8 cellular contexts compared by ENCODE assay signal in genomic region chrX:154374361-154375155, GRCh38. TPM values are rescaled to one million over a fixed set of nuclear protein-coding genes. Genes with fewer than 3 reads are reported as not detected.
DNase-seq lines count a peak whose midpoint lies in the region; ATAC-seq and TF ChIP-seq lines count a peak whose summit lies in the region.

A gene with protein sequence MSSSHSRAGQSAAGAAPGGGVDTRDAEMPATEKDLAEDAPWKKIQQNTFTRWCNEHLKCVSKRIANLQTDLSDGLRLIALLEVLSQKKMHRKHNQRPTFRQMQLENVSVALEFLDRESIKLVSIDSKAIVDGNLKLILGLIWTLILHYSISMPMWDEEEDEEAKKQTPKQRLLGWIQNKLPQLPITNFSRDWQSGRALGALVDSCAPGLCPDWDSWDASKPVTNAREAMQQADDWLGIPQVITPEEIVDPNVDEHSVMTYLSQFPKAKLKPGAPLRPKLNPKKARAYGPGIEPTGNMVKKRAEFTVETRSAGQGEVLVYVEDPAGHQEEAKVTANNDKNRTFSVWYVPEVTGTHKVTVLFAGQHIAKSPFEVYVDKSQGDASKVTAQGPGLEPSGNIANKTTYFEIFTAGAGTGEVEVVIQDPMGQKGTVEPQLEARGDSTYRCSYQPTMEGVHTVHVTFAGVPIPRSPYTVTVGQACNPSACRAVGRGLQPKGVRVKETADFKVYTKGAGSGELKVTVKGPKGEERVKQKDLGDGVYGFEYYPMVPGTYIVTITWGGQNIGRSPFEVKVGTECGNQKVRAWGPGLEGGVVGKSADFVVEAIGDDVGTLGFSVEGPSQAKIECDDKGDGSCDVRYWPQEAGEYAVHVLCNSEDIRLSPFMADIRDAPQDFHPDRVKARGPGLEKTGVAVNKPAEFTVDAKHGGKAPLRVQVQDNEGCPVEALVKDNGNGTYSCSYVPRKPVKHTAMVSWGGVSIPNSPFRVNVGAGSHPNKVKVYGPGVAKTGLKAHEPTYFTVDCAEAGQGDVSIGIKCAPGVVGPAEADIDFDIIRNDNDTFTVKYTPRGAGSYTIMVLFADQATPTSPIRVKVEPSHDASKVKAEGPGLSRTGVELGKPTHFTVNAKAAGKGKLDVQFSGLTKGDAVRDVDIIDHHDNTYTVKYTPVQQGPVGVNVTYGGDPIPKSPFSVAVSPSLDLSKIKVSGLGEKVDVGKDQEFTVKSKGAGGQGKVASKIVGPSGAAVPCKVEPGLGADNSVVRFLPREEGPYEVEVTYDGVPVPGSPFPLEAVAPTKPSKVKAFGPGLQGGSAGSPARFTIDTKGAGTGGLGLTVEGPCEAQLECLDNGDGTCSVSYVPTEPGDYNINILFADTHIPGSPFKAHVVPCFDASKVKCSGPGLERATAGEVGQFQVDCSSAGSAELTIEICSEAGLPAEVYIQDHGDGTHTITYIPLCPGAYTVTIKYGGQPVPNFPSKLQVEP (N-terminal part only) (minus strand): TSS chrX:154374634. CDS start chrX:154371245, 3,389 bp downstream.

- DNase-seq in activated CD4-positive, alpha-beta T cell treated with anti-CD3 and anti-CD28 coated beads for 36 hours: peak; percentile 46
- DNase-seq in activated CD4-positive, alpha-beta T cell treated with anti-CD3 and anti-CD28 coated beads, Interleukin-2, amount 50 U/mL, for 4 hours: no peak
- DNase-seq in PC-3 (peak; percentile 48), dorsolateral prefrontal cortex (peak in 1 of 10 donors; percentile 35), memory B cell (ENCODE audit: low spot score in 2 of 2) (no peak), testis (peak; percentile 24)

- H2AFZ ChIP-seq in PC-3 (ENCODE audit: low read length): peak within 1 kb of the TSS; percentile 74

- H3F3A ChIP-seq in PC-3 (ENCODE audit: low read length, unreplicated experiment): no peaks in the 10 kb centered on the region

- H3K4me3 ChIP-seq in PC-3 (ENCODE audit: low read length): peak within 1 kb of the TSS; percentile 64
- H3K4me3 ChIP-seq in dorsolateral prefrontal cortex: peak within 1 kb of the TSS in 58 of 59 donors; percentile 4 to 64 (median 44)
- H3K4me3 ChIP-seq in testis: peak within 1 kb of the TSS; percentile 40 to 45

- no peaks in the 10 kb centered on the region for H3K36me3 ChIP-seq in PC-3 (ENCODE audit: low read depth, low read length)
- no peaks in the 10 kb centered on the region for H3K36me3 ChIP-seq in testis (ENCODE audit: low read depth, missing control alignments)

- H3K9me3 ChIP-seq in PC-3 (ENCODE audit: low read length) (no peaks in the 10 kb centered on the region), testis (no peaks in the 10 kb centered on the region)

- POLR2A ChIA-PET in activated CD4-positive, alpha-beta T cell treated with anti-CD3 and anti-CD28 coated beads for 36 hours (lab: Charles Lee): no interaction called here
- POLR2A ChIA-PET in PC-3 (lab: Charles Lee; ENCODE audit: unreplicated experiment): interaction anchor here (1.5 kb wide), 1 partner anchor 37 kb away, joined by 3 read pairs; no protein-coding TSS in a partner anchor

- CTCF ChIA-PET in activated CD4-positive, alpha-beta T cell treated with anti-CD3 and anti-CD28 coated beads for 36 hours (lab: Charles Lee): interaction anchor here (0.7 to 1.3 kb wide), 3 partner anchors 7 to 37 kb away, joined by 3 to 4 read pairs (median 3); partner anchors contain the start of gene TAFAZZIN
- CTCF ChIA-PET in PC-3 (lab: Charles Lee): interaction anchor here (0.5 kb wide), 2 partner anchors 35 to 406 kb away, joined by 3 to 5 read pairs; no protein-coding TSS in a partner anchor

- H3K4me2 ChIP-seq in PC-3 (ENCODE audit: low read length): peak within 1 kb of the TSS; percentile 85

- intact Hi-C loops in activated CD4-positive, alpha-beta T cell treated with anti-CD3 and anti-CD28 coated beads for 36 hours (cut with DNase I, micrococcal nuclease): loop anchor here (5.0 to 10.0 kb wide), 5 partner anchors 47 to 650 kb away; partner anchors contain the start of genes ABCD1 (in 1 of the 2), ARHGAP4 (in 1 of the 2), BCAP31 (in 1 of the 2) and HCFC1 (in 1 of the 2)
- intact Hi-C loops in PC-3 (cut with micrococcal nuclease) (loop anchor here (10.0 kb wide), 1 partner anchor 400 kb away; the partner anchor contains the start of genes HCFC1 and TMEM187), dorsolateral prefrontal cortex (cut with DNase I) (loop anchor here (5.0 to 10.0 kb wide), 3 partner anchors 158 to 280 kb away; partner anchors contain the start of gene MECP2 (in 1 of the 2)), testis (cut with DNase I; ENCODE audit: low total_unique reads) (no loop called here)

- H3K9ac ChIP-seq in PC-3 (ENCODE audit: low read length): peak within 1 kb of the TSS; percentile 3; the same call in 1 of the 2 replicates

- H3K27ac ChIP-seq in PC-3 (ENCODE audit: low read length) (no peak within 1 kb of the TSS), dorsolateral prefrontal cortex (peak within 1 kb of the TSS in 36 of 59 donors; percentile 14 to 80 (median 58)), testis (peak within 1 kb of the TSS; percentile 74 to 80)

- H3K4me1 ChIP-seq in PC-3 (ENCODE audit: insufficient read depth, low read length): peaks cover 27% of the 10 kb centered on the region
- H3K4me1 ChIP-seq in testis: no peaks in the 10 kb centered on the region

- H3K4me3 Mint-ChIP-seq in activated CD4-positive, alpha-beta T cell treated with anti-CD3 and anti-CD28 coated beads for 36 hours: peak within 1 kb of the TSS; percentile 86
- peak within 1 kb of the TSS; percentile 43 for H3K4me3 Mint-ChIP-seq in memory B cell

- WGBS in testis, 2 donors: 20 to 40% methylated on average over 1 to 6 of the region's 93 CpGs

- 0 out of 2 replicates have a peak, but pooled peaks have one; percentile 17 for TF ChIP-seq CTCF in PC-3 (conservative IDR thresholded peaks at IDR 0.05; ENCODE audit: low read depth, low read length)
- peak in 29 of 56 donors; percentile 7 to 49 (median 23) for TF ChIP-seq CTCF in dorsolateral prefrontal cortex (IDR thresholded peaks at IDR 0.05 in 54 of 56, conservative IDR thresholded peaks at IDR 0.05 in 2 of 56; ENCODE audit: low read depth in 1 of 56, partially characterized antibody in 56 of 56)
- TF ChIP-seq CTCF in testis (IDR thresholded peaks at IDR 0.05): no peak

- no peaks in the 10 kb centered on the region for H3K27me3 ChIP-seq in PC-3 (ENCODE audit: low read length)
- H3K27me3 ChIP-seq in dorsolateral prefrontal cortex: peaks cover 0 to 42% (median 0%) of the 10 kb centered on the region in 45 donors
- no peaks in the 10 kb centered on the region for H3K27me3 ChIP-seq in testis

- H3K4me1 Mint-ChIP-seq in activated CD4-positive, alpha-beta T cell treated with anti-CD3 and anti-CD28 coated beads for 36 hours: peaks cover 22% of the 10 kb centered on the region
- peaks cover 5% of the 10 kb centered on the region for H3K4me1 Mint-ChIP-seq in memory B cell

- no peaks in the 10 kb centered on the region; the same call in 1 of the 2 replicates for H4K20me1 ChIP-seq in PC-3 (ENCODE audit: low read length)

- H3K27ac Mint-ChIP-seq in activated CD4-positive, alpha-beta T cell treated with anti-CD3 and anti-CD28 coated beads for 36 hours: peak within 1 kb of the TSS; percentile 37
- no peak within 1 kb of the TSS for H3K27ac Mint-ChIP-seq in memory B cell

- no peak for TF ChIP-seq POLR2A in testis (IDR thresholded peaks at IDR 0.05)

- no peaks in the 10 kb centered on the region for H3K9me3 Mint-ChIP-seq in activated CD4-positive, alpha-beta T cell treated with anti-CD3 and anti-CD28 coated beads for 36 hours (ENCODE audit: low read depth)
- H3K9me3 Mint-ChIP-seq in memory B cell: no peaks in the 10 kb centered on the region

- no peaks in the 10 kb centered on the region for H3K9me2 ChIP-seq in PC-3 (replicated peaks; ENCODE audit: low read length)

- BruUV-seq in PC-3 (replicated peaks; lab: Mats Ljungman, UMichigan): no TSS peak

- peaks cover 5% of the 10 kb centered on the region for H3K36me3 Mint-ChIP-seq in activated CD4-positive, alpha-beta T cell treated with anti-CD3 and anti-CD28 coated beads for 36 hours (ENCODE audit: low read depth)
- H3K36me3 Mint-ChIP-seq in memory B cell: no peaks in the 10 kb centered on the region

- no peaks in the 10 kb centered on the region for H3K27me3 Mint-ChIP-seq in activated CD4-positive, alpha-beta T cell treated with anti-CD3 and anti-CD28 coated beads for 36 hours
- no peaks in the 10 kb centered on the region for H3K27me3 Mint-ChIP-seq in memory B cell

- peaks cover 63% of the 10 kb centered on the region for H3K79me2 ChIP-seq in PC-3 (ENCODE audit: low read length)

- ATAC-seq in activated CD4-positive, alpha-beta T cell treated with anti-CD3 and anti-CD28 coated beads for 36 hours: no peak
- ATAC-seq in PC-3 (no peak), memory B cell (ENCODE audit: low read depth) (no peak), GM18519 (IDR thresholded peaks at IDR 0.05; ENCODE audit: low FRiP score, unreplicated experiment) (no peak), HG02840 (IDR thresholded peaks at IDR 0.05; ENCODE audit: low FRiP score, unreplicated experiment) (no peak)

RNA-seq across cellular contexts. Expression of the gene that starts here (rescaled TPM):
- 1,000 to 10,000 TPM in 1 of 2 experiments, 100 to 1,000 TPM in 1; 891 to 1,083 TPM for total RNA-seq in activated CD4-positive, alpha-beta T cell treated with anti-CD3 and anti-CD28 coated beads for 36 hours
- total RNA-seq in PC-3 (2014; rRNA removed) (2,058 and 3,170 TPM in 2 replicates), dorsolateral prefrontal cortex (100 to 1,000 TPM in 68 of 120 experiments, 10 to 100 TPM in 52; 48.9 to 557 (median 107) TPM), testis (100 to 1,000 TPM; 400 to 532 TPM)
- 474 TPM for polyA plus RNA-seq in testis (ENCODE audit: insufficient read depth, low read depth, low replicate concordance)

Comparison
In these comparisons a context has a peak if more than half of its experiments do, and no peak if none do; other contexts are left out.
1. DNase-seq: peak in activated CD4-positive, alpha-beta T cell treated with anti-CD3 and anti-CD28 coated beads for 36 hours (single experiment), PC-3 (single experiment) and testis (single experiment); none in activated CD4-positive, alpha-beta T cell treated with anti-CD3 and anti-CD28 coated beads, Interleukin-2, amount 50 U/mL, for 4 hours (0 of 2) and memory B cell (0 of 2).
2. CTCF ChIP-seq: peak in PC-3 (single experiment) and dorsolateral prefrontal cortex (29 of 56); none in testis (0 of 3).
3. Peak in every context shown above with its lines, with median percentiles within 50 percentile points of each other: H3K4me3 ChIP-seq.